ENCODE assay signal across 1 cellular context in the genomic region with DNA sequence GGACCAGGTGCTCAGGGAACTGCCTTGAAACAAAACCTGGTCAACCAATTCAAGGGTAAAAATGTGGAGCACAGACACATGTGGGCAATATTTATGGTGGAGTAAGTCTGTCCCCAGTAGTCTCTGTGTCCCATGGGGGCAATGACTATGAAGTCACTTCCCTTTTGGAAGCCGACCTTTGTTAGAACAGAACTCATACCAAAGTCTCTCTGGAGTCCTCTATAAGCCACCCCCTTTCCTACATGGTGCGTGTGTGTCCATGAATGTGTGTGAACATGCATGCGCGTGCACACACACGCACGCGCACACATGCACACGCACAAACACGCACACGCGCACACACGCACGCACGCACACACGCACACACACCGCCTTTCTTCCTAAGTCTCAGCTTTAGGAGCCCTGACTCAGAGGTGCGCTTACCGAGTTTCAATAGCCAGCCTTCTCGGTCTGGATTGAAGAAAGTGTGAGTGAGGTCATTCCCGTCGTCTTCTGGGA.
TF ChIP-seq lines count a peak whose summit lies in the region.

No MANE protein-coding gene starts in this region.

TF ChIP-seq in GM12878, 131 proteins besides CTCF, POLR2A, EP300 and RAD21 (continued from another document):
- TF ChIP-seq, protein P1, sequence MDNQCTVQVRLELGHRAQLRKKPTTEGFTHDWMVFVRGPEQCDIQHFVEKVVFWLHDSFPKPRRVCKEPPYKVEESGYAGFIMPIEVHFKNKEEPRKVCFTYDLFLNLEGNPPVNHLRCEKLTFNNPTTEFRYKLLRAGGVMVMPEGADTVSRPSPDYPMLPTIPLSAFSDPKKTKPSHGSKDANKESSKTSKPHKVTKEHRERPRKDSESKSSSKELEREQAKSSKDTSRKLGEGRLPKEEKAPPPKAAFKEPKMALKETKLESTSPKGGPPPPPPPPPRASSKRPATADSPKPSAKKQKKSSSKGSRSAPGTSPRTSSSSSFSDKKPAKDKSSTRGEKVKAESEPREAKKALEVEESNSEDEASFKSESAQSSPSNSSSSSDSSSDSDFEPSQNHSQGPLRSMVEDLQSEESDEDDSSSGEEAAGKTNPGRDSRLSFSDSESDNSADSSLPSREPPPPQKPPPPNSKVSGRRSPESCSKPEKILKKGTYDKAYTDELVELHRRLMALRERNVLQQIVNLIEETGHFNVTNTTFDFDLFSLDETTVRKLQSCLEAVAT (IDR thresholded peaks at IDR 0.05): no peak
- TF ChIP-seq IKZF1 (conservative IDR thresholded peaks at IDR 0.05) (peak; percentile 30; the same call in 1 of the 2 replicates), GATAD2B (conservative IDR thresholded peaks at IDR 0.05; ENCODE audit: low read depth) (no peak), RCOR1 (conservative IDR thresholded peaks at IDR 0.05; ENCODE audit: low read depth, low read length) (no peak), EZH2 (IDR thresholded peaks at IDR 0.05; ENCODE audit: borderline replicate concordance, control insufficient read depth, low read depth, low read length) (no peak), ZNF384 (IDR thresholded peaks at IDR 0.05; ENCODE audit: borderline replicate concordance, low read depth, low read length) (no peak), ESRRA (IDR thresholded peaks at IDR 0.05; ENCODE audit: low read length) (no peak), ETV6 (conservative IDR thresholded peaks at IDR 0.05 in 1 of 2, IDR thresholded peaks at IDR 0.05 in 1 of 2; ENCODE audit: borderline replicate concordance in 1 of 2, low read depth in 1 of 2) (no peak), ZNF274 (IDR thresholded peaks at IDR 0.05; ENCODE audit: insufficient read depth, insufficient read length) (no peak), FOXK2 (IDR thresholded peaks at IDR 0.05) (no peak), DPF2 (IDR thresholded peaks at IDR 0.05) (no peak; the same call in 1 of the 2 replicates), FOS (IDR thresholded peaks at IDR 0.05; ENCODE audit: borderline replicate concordance, extremely low read depth, insufficient read length) (no peak), NFIC (IDR thresholded peaks at IDR 0.05; ENCODE audit: low read depth, low read length) (0 out of 2 replicates have a peak, but pooled peaks have one; percentile 18), ZNF622 (IDR thresholded peaks at IDR 0.05) (no peak), POU2F2 (IDR thresholded peaks at IDR 0.05; ENCODE audit: borderline replicate concordance, low read depth, low read length) (0 out of 3 replicates have a peak, but pooled peaks have one; percentile 8), POLR2AphosphoS5 (IDR thresholded peaks at IDR 0.05; ENCODE audit: low read length) (peak; percentile 54; the same call in 1 of the 2 replicates), PML (IDR thresholded peaks at IDR 0.05; ENCODE audit: low read length) (no peak)
- TF ChIP-seq, protein P2, sequence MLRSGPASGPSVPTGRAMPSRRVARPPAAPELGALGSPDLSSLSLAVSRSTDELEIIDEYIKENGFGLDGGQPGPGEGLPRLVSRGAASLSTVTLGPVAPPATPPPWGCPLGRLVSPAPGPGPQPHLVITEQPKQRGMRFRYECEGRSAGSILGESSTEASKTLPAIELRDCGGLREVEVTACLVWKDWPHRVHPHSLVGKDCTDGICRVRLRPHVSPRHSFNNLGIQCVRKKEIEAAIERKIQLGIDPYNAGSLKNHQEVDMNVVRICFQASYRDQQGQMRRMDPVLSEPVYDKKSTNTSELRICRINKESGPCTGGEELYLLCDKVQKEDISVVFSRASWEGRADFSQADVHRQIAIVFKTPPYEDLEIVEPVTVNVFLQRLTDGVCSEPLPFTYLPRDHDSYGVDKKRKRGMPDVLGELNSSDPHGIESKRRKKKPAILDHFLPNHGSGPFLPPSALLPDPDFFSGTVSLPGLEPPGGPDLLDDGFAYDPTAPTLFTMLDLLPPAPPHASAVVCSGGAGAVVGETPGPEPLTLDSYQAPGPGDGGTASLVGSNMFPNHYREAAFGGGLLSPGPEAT (IDR thresholded peaks at IDR 0.05; ENCODE audit: low read depth): no peak
- TF ChIP-seq, protein P3, sequence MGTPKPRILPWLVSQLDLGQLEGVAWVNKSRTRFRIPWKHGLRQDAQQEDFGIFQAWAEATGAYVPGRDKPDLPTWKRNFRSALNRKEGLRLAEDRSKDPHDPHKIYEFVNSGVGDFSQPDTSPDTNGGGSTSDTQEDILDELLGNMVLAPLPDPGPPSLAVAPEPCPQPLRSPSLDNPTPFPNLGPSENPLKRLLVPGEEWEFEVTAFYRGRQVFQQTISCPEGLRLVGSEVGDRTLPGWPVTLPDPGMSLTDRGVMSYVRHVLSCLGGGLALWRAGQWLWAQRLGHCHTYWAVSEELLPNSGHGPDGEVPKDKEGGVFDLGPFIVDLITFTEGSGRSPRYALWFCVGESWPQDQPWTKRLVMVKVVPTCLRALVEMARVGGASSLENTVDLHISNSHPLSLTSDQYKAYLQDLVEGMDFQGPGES (IDR thresholded peaks at IDR 0.05): no peak
- TF ChIP-seq, protein P4, sequence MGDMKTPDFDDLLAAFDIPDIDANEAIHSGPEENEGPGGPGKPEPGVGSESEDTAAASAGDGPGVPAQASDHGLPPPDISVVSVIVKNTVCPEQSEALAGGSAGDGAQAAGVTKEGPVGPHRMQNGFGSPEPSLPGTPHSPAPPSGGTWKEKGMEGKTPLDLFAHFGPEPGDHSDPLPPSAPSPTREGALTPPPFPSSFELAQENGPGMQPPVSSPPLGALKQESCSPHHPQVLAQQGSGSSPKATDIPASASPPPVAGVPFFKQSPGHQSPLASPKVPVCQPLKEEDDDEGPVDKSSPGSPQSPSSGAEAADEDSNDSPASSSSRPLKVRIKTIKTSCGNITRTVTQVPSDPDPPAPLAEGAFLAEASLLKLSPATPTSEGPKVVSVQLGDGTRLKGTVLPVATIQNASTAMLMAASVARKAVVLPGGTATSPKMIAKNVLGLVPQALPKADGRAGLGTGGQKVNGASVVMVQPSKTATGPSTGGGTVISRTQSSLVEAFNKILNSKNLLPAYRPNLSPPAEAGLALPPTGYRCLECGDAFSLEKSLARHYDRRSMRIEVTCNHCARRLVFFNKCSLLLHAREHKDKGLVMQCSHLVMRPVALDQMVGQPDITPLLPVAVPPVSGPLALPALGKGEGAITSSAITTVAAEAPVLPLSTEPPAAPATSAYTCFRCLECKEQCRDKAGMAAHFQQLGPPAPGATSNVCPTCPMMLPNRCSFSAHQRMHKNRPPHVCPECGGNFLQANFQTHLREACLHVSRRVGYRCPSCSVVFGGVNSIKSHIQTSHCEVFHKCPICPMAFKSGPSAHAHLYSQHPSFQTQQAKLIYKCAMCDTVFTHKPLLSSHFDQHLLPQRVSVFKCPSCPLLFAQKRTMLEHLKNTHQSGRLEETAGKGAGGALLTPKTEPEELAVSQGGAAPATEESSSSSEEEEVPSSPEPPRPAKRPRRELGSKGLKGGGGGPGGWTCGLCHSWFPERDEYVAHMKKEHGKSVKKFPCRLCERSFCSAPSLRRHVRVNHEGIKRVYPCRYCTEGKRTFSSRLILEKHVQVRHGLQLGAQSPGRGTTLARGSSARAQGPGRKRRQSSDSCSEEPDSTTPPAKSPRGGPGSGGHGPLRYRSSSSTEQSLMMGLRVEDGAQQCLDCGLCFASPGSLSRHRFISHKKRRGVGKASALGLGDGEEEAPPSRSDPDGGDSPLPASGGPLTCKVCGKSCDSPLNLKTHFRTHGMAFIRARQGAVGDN (IDR thresholded peaks at IDR 0.05): 0 out of 2 replicates have a peak, but pooled peaks have one; percentile 32
- TF ChIP-seq, protein P5, sequence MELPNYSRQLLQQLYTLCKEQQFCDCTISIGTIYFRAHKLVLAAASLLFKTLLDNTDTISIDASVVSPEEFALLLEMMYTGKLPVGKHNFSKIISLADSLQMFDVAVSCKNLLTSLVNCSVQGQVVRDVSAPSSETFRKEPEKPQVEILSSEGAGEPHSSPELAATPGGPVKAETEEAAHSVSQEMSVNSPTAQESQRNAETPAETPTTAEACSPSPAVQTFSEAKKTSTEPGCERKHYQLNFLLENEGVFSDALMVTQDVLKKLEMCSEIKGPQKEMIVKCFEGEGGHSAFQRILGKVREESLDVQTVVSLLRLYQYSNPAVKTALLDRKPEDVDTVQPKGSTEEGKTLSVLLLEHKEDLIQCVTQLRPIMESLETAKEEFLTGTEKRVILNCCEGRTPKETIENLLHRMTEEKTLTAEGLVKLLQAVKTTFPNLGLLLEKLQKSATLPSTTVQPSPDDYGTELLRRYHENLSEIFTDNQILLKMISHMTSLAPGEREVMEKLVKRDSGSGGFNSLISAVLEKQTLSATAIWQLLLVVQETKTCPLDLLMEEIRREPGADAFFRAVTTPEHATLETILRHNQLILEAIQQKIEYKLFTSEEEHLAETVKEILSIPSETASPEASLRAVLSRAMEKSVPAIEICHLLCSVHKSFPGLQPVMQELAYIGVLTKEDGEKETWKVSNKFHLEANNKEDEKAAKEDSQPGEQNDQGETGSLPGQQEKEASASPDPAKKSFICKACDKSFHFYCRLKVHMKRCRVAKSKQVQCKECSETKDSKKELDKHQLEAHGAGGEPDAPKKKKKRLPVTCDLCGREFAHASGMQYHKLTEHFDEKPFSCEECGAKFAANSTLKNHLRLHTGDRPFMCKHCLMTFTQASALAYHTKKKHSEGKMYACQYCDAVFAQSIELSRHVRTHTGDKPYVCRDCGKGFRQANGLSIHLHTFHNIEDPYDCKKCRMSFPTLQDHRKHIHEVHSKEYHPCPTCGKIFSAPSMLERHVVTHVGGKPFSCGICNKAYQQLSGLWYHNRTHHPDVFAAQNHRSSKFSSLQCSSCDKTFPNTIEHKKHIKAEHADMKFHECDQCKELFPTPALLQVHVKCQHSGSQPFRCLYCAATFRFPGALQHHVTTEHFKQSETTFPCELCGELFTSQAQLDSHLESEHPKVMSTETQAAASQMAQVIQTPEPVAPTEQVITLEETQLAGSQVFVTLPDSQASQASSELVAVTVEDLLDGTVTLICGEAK (IDR thresholded peaks at IDR 0.05; ENCODE audit: borderline replicate concordance): no peak
- TF ChIP-seq, protein P6, sequence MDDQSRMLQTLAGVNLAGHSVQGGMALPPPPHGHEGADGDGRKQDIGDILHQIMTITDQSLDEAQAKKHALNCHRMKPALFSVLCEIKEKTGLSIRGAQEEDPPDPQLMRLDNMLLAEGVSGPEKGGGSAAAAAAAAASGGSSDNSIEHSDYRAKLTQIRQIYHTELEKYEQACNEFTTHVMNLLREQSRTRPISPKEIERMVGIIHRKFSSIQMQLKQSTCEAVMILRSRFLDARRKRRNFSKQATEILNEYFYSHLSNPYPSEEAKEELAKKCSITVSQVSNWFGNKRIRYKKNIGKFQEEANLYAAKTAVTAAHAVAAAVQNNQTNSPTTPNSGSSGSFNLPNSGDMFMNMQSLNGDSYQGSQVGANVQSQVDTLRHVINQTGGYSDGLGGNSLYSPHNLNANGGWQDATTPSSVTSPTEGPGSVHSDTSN (IDR thresholded peaks at IDR 0.05; ENCODE audit: insufficient replicate concordance, low read depth, low read length): peak; percentile 63
- TF ChIP-seq, protein P7, sequence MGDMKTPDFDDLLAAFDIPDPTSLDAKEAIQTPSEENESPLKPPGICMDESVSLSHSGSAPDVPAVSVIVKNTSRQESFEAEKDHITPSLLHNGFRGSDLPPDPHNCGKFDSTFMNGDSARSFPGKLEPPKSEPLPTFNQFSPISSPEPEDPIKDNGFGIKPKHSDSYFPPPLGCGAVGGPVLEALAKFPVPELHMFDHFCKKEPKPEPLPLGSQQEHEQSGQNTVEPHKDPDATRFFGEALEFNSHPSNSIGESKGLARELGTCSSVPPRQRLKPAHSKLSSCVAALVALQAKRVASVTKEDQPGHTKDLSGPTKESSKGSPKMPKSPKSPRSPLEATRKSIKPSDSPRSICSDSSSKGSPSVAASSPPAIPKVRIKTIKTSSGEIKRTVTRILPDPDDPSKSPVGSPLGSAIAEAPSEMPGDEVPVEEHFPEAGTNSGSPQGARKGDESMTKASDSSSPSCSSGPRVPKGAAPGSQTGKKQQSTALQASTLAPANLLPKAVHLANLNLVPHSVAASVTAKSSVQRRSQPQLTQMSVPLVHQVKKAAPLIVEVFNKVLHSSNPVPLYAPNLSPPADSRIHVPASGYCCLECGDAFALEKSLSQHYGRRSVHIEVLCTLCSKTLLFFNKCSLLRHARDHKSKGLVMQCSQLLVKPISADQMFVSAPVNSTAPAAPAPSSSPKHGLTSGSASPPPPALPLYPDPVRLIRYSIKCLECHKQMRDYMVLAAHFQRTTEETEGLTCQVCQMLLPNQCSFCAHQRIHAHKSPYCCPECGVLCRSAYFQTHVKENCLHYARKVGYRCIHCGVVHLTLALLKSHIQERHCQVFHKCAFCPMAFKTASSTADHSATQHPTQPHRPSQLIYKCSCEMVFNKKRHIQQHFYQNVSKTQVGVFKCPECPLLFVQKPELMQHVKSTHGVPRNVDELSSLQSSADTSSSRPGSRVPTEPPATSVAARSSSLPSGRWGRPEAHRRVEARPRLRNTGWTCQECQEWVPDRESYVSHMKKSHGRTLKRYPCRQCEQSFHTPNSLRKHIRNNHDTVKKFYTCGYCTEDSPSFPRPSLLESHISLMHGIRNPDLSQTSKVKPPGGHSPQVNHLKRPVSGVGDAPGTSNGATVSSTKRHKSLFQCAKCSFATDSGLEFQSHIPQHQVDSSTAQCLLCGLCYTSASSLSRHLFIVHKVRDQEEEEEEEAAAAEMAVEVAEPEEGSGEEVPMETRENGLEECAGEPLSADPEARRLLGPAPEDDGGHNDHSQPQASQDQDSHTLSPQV (IDR thresholded peaks at IDR 0.05): no peak
TF ChIP-seq in GM12878: peak in this region for 13.
